In genomic region chr14:68377459-68377858, GRCh38 we compare ENCODE assay signal across 9 cellular contexts.
A peak's percentile ranks its signal among the peaks of the same experiment; 100 is the strongest.
DNase-seq lines count a peak whose midpoint lies in the region; ATAC-seq and TF ChIP-seq lines count a peak whose summit lies in the region.
"Had no signal": no experiment of that assay in that cellular context is flagged by ENCODE, and none has a peak within 500 bp of the region (broad histone marks: within the 10 kb centered on the region; RNA-seq: fewer than 3 reads in every experiment).

No MANE protein-coding gene starts in this region.

- ATAC-seq in naive thymus-derived CD8-positive, alpha-beta T cell = peak in 1 of 2 donors; percentile 31
- ATAC-seq: PC-3 had no signal

- H3K27me3 ChIP-seq in BLaER1 = no peaks in the 10 kb centered on the region
- no peaks in the 10 kb centered on the region for H3K27me3 ChIP-seq in OCI-LY1 (ENCODE audit: insufficient read depth, low read length)
- H3K27me3 ChIP-seq in esophagus (ENCODE audit: control insufficient read depth in 1 of 2, insufficient read depth in 2 of 2, low read length in 2 of 2) = no peaks in the 10 kb centered on the region

- peaks cover 0 to 4% (median 0%) of the 10 kb centered on the region in 3 donors for H3K36me3 Mint-ChIP-seq in naive thymus-derived CD8-positive, alpha-beta T cell

- H3K4me3 ChIP-seq in BLaER1 (no peak overlapping the region), OCI-LY1 (ENCODE audit: low read depth, low read length, poor library complexity, severe bottlenecking) (peak overlapping the region; percentile 9), esophagus (ENCODE audit: low read depth in 1 of 2, low read length in 2 of 2) (no peak overlapping the region)

- no peaks in the 10 kb centered on the region for H3K9me2 ChIP-seq in OCI-LY1 (ENCODE audit: low read depth, low read length)

- peak overlapping the region; percentile 61 to 92 (median 85) for H3K27ac Mint-ChIP-seq in naive thymus-derived CD8-positive, alpha-beta T cell

- DNase-seq in naive thymus-derived CD8-positive, alpha-beta T cell = no peak
- DNase-seq in activated CD4-positive, alpha-beta T cell treated with anti-CD3 and anti-CD28 coated beads for 48 hours = no peak
- DNase-seq in activated gamma-delta T cell (lab: John Stamatoyannopoulos, UW) = no peak
- DNase-seq in stimulated activated CD4-positive, alpha-beta T cell treated with anti-CD3 and anti-CD28 coated beads, Interleukin-12 subunit alpha, Interleukin-12 subunit beta, amount 100 ng/mL, for 4 hours = no peak
- no peak for DNase-seq in GM19240 (ENCODE audit: insufficient read length, low spot score)
- DNase-seq: PC-3 had no signal

- 43 to 51% methylated on average over 8 of the region's 8 CpGs for WGBS in esophagus, 2 donors

- no peaks in the 10 kb centered on the region for H4K20me1 ChIP-seq in BLaER1
- no peaks in the 10 kb centered on the region for H4K20me1 ChIP-seq in OCI-LY1 (ENCODE audit: insufficient read depth, low read length)

- peak overlapping the region; percentile 84; the same call in 1 of the 2 replicates for H2AFZ ChIP-seq in OCI-LY1 (ENCODE audit: low read length)

- no peak for TF ChIP-seq CTCF in OCI-LY1 (IDR thresholded peaks at IDR 0.05; ENCODE audit: low read length)

- no peaks in the 10 kb centered on the region for H3K27me3 Mint-ChIP-seq in naive thymus-derived CD8-positive, alpha-beta T cell

- peaks cover 40% of the 10 kb centered on the region for H3K4me1 ChIP-seq in BLaER1
- H3K4me1 ChIP-seq in OCI-LY1 (ENCODE audit: insufficient read depth, low read length, severe bottlenecking) = peaks cover 66% of the 10 kb centered on the region
- H3K4me1 ChIP-seq in esophagus (ENCODE audit: control insufficient read depth in 2 of 2, insufficient read depth in 2 of 2, low read length in 1 of 2) = no peaks in the 10 kb centered on the region

- H3F3A ChIP-seq in OCI-LY1 (ENCODE audit: insufficient read depth, low read length) = no peaks in the 10 kb centered on the region

- no peaks in the 10 kb centered on the region for H3K79me2 ChIP-seq in OCI-LY1 (ENCODE audit: insufficient read depth, low read length)

- POLR2A ChIA-PET in naive thymus-derived CD8-positive, alpha-beta T cell (lab: Charles Lee) = interaction anchor here (0.9 to 5.3 kb wide), 6 partner anchors 11 to 413 kb away, joined by 3 to 56 read pairs (median 9); partner anchors contain the start of gene ZFP36L1

- no peak overlapping the region for H3K9ac ChIP-seq in BLaER1
- peak overlapping the region; percentile 44 for H3K9ac ChIP-seq in OCI-LY1 (ENCODE audit: low read length)

- peaks cover 9% of the 10 kb centered on the region for H3K9me3 ChIP-seq in BLaER1
- H3K9me3 ChIP-seq in OCI-LY1 (ENCODE audit: low read length) = peaks cover 3% of the 10 kb centered on the region; the same call in 1 of the 2 replicates
- no peaks in the 10 kb centered on the region for H3K9me3 ChIP-seq in esophagus (ENCODE audit: control insufficient read depth in 2 of 2, insufficient read depth in 1 of 2, low read depth in 1 of 2, low read length in 1 of 2)

- H3K27ac ChIP-seq in BLaER1 (peak overlapping the region; percentile 47; the same call in 1 of the 2 replicates), OCI-LY1 (ENCODE audit: low read depth, low read length, poor library complexity, severe bottlenecking) (peak overlapping the region; percentile 46), esophagus (ENCODE audit: low read depth in 2 of 2, low read length in 1 of 2) (peak overlapping the region; percentile 49 to 66)

- peaks cover 46 to 77% (median 67%) of the 10 kb centered on the region in 4 donors for H3K4me1 Mint-ChIP-seq in naive thymus-derived CD8-positive, alpha-beta T cell

- H3K4me3 Mint-ChIP-seq in naive thymus-derived CD8-positive, alpha-beta T cell = peak overlapping the region in 9 of 10 donors; percentile 20 to 71 (median 63)

- peak overlapping the region; percentile 54 for H3K4me2 ChIP-seq in BLaER1
- H3K4me2 ChIP-seq in OCI-LY1 (ENCODE audit: low read length) = peak overlapping the region; percentile 58

- peaks cover 0 to 2% (median 0%) of the 10 kb centered on the region in 9 donors for H3K9me3 Mint-ChIP-seq in naive thymus-derived CD8-positive, alpha-beta T cell

- H3K36me3 ChIP-seq in BLaER1 = no peaks in the 10 kb centered on the region
- no peaks in the 10 kb centered on the region for H3K36me3 ChIP-seq in OCI-LY1 (ENCODE audit: insufficient read depth, low read length)
- no peaks in the 10 kb centered on the region for H3K36me3 ChIP-seq in esophagus (ENCODE audit: control insufficient read depth in 2 of 2, insufficient read depth in 2 of 2, low read length in 1 of 2)
